1 cellular context compared by ENCODE assay signal in the genomic region with DNA sequence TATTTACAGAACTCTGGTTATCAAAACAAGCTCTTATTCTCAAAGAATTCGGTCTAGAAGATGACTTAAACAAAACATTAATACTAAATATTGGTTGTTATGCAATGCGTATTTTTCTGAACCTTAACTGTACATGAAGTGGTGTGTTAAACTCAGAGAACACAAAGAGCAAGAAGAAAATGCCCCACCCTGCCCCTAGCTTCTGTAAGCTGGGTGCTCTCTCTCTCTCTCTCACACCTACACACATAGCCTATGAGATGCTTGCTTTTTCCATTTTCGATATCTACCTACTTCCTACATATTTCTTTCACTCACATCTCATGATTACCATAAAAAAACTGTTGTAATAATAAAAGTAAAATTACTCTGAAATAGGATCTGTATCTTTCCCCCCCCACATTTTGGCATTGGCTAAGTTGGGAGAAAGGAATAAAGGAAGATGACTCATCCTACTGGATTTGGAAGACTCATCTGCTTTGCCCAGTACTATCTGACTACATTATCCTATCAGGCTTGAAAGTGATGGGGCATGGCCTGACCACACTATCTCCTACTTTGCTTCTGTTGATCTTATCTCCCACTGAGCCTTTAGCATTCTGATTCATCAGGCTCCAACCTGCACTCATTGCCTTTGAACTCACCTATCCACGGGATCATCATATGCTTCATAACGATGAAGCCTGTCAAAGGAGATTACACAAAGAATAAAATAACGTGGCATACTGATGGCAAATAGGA.
A peak's percentile ranks its signal among the peaks of the same experiment; 100 is the strongest.
TF ChIP-seq lines count a peak whose summit lies in the region.

No MANE protein-coding gene starts in this region.

TF ChIP-seq in K562, 482 proteins besides CTCF, POLR2A, EP300 and RAD21 (continued from another document and continues in another):
- TF ChIP-seq, protein P1, sequence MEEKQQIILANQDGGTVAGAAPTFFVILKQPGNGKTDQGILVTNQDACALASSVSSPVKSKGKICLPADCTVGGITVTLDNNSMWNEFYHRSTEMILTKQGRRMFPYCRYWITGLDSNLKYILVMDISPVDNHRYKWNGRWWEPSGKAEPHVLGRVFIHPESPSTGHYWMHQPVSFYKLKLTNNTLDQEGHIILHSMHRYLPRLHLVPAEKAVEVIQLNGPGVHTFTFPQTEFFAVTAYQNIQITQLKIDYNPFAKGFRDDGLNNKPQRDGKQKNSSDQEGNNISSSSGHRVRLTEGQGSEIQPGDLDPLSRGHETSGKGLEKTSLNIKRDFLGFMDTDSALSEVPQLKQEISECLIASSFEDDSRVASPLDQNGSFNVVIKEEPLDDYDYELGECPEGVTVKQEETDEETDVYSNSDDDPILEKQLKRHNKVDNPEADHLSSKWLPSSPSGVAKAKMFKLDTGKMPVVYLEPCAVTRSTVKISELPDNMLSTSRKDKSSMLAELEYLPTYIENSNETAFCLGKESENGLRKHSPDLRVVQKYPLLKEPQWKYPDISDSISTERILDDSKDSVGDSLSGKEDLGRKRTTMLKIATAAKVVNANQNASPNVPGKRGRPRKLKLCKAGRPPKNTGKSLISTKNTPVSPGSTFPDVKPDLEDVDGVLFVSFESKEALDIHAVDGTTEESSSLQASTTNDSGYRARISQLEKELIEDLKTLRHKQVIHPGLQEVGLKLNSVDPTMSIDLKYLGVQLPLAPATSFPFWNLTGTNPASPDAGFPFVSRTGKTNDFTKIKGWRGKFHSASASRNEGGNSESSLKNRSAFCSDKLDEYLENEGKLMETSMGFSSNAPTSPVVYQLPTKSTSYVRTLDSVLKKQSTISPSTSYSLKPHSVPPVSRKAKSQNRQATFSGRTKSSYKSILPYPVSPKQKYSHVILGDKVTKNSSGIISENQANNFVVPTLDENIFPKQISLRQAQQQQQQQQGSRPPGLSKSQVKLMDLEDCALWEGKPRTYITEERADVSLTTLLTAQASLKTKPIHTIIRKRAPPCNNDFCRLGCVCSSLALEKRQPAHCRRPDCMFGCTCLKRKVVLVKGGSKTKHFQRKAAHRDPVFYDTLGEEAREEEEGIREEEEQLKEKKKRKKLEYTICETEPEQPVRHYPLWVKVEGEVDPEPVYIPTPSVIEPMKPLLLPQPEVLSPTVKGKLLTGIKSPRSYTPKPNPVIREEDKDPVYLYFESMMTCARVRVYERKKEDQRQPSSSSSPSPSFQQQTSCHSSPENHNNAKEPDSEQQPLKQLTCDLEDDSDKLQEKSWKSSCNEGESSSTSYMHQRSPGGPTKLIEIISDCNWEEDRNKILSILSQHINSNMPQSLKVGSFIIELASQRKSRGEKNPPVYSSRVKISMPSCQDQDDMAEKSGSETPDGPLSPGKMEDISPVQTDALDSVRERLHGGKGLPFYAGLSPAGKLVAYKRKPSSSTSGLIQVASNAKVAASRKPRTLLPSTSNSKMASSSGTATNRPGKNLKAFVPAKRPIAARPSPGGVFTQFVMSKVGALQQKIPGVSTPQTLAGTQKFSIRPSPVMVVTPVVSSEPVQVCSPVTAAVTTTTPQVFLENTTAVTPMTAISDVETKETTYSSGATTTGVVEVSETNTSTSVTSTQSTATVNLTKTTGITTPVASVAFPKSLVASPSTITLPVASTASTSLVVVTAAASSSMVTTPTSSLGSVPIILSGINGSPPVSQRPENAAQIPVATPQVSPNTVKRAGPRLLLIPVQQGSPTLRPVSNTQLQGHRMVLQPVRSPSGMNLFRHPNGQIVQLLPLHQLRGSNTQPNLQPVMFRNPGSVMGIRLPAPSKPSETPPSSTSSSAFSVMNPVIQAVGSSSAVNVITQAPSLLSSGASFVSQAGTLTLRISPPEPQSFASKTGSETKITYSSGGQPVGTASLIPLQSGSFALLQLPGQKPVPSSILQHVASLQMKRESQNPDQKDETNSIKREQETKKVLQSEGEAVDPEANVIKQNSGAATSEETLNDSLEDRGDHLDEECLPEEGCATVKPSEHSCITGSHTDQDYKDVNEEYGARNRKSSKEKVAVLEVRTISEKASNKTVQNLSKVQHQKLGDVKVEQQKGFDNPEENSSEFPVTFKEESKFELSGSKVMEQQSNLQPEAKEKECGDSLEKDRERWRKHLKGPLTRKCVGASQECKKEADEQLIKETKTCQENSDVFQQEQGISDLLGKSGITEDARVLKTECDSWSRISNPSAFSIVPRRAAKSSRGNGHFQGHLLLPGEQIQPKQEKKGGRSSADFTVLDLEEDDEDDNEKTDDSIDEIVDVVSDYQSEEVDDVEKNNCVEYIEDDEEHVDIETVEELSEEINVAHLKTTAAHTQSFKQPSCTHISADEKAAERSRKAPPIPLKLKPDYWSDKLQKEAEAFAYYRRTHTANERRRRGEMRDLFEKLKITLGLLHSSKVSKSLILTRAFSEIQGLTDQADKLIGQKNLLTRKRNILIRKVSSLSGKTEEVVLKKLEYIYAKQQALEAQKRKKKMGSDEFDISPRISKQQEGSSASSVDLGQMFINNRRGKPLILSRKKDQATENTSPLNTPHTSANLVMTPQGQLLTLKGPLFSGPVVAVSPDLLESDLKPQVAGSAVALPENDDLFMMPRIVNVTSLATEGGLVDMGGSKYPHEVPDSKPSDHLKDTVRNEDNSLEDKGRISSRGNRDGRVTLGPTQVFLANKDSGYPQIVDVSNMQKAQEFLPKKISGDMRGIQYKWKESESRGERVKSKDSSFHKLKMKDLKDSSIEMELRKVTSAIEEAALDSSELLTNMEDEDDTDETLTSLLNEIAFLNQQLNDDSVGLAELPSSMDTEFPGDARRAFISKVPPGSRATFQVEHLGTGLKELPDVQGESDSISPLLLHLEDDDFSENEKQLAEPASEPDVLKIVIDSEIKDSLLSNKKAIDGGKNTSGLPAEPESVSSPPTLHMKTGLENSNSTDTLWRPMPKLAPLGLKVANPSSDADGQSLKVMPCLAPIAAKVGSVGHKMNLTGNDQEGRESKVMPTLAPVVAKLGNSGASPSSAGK (IDR thresholded peaks at IDR 0.05), result 0 out of 2 replicates have a peak, but pooled peaks have one; percentile 7
- TF ChIP-seq RCOR1 (IDR thresholded peaks at IDR 0.05; ENCODE audit: borderline replicate concordance in 1 of 2, low read depth in 2 of 2, low read length in 2 of 2) (peak in 1 of 2 experiments; percentile 77; a peak in 1 of 4 replicates), ZNF347 (CRISPR knock-in tag; IDR thresholded peaks at IDR 0.05; ENCODE audit: low read depth) (no peak), TEAD1 (CRISPR knock-in tag; IDR thresholded peaks at IDR 0.05) (no peak), GABPA (tag; conservative IDR thresholded peaks at IDR 0.05; ENCODE audit: low read depth) (no peak), SMARCC2 (IDR thresholded peaks at IDR 0.05; ENCODE audit: low read depth) (peak; percentile 55; the same call in 1 of the 2 replicates), CCNT2 (IDR thresholded peaks at IDR 0.05; ENCODE audit: borderline replicate concordance, extremely low read depth, insufficient read length, low read depth, low read length) (peak; percentile 56), ARID1B (IDR thresholded peaks at IDR 0.05) (peak; percentile 86), HIVEP1 (CRISPR knock-in tag; IDR thresholded peaks at IDR 0.05) (no peak), ERF (CRISPR knock-in tag; IDR thresholded peaks at IDR 0.05) (no peak), NCOR1 (IDR thresholded peaks at IDR 0.05) (0 out of 2 replicates have a peak, but pooled peaks have one; percentile 13), MTA2 (IDR thresholded peaks at IDR 0.05; ENCODE audit: low read depth) (peak; percentile 41; the same call in 1 of the 2 replicates), SOX6 (IDR thresholded peaks at IDR 0.05) (peak; percentile 65; the same call in 1 of the 2 replicates), PYGO2 (tag; IDR thresholded peaks at IDR 0.05) (no peak), ILK (tag; IDR thresholded peaks at IDR 0.05; ENCODE audit: borderline replicate concordance, low read depth) (no peak), ZNF184 (CRISPR knock-in tag; IDR thresholded peaks at IDR 0.05) (no peak), NCOA2 (IDR thresholded peaks at IDR 0.05; ENCODE audit: partially characterized antibody in 2 of 2) (no peak), ETS2 (tag; IDR thresholded peaks at IDR 0.05; ENCODE audit: borderline replicate concordance, poor library complexity, severe bottlenecking) (no peak), XRCC4 (IDR thresholded peaks at IDR 0.05; ENCODE audit: extremely low read depth, insufficient read depth, insufficient read length) (no peak), NFIC (IDR thresholded peaks at IDR 0.05) (0 out of 2 replicates have a peak, but pooled peaks have one; percentile 14), ZNF79 (CRISPR knock-in tag; IDR thresholded peaks at IDR 0.05; ENCODE audit: low read depth) (no peak), NUFIP1 (IDR thresholded peaks at IDR 0.05; ENCODE audit: partially characterized antibody) (no peak), ZC3H11A (IDR thresholded peaks at IDR 0.05; ENCODE audit: low read depth, low read length) (no peak), IFI16 (CRISPR knock-in tag; IDR thresholded peaks at IDR 0.05) (no peak), ZNF175 (CRISPR knock-in tag; IDR thresholded peaks at IDR 0.05; ENCODE audit: low read depth) (no peak), ELF4 (CRISPR knock-in tag; IDR thresholded peaks at IDR 0.05) (no peak), JUND (IDR thresholded peaks at IDR 0.05; ENCODE audit: borderline replicate concordance, low read depth, low read length) (peak; percentile 87), JUND (tag; IDR thresholded peaks at IDR 0.05; ENCODE audit: borderline replicate concordance, low read depth, low read length) (peak; percentile 93), CBFA2T3 (IDR thresholded peaks at IDR 0.05) (peak; percentile 65), ZEB2 (IDR thresholded peaks at IDR 0.05) (peak; percentile 57), FOS (IDR thresholded peaks at IDR 0.05; ENCODE audit: extremely low read depth, insufficient read length) (peak; percentile 45), MYC (IDR thresholded peaks at IDR 0.05; ENCODE audit: low read depth, low read length) (no peak), MYC (CRISPR knock-in tag; IDR thresholded peaks at IDR 0.05; ENCODE audit: borderline replicate concordance, low read depth) (no peak), TCF7 (IDR thresholded peaks at IDR 0.05; ENCODE audit: borderline replicate concordance) (peak; percentile 46; the same call in 1 of the 2 replicates), ELF2 (CRISPR knock-in tag; IDR thresholded peaks at IDR 0.05) (no peak)
- TF ChIP-seq, protein P2, sequence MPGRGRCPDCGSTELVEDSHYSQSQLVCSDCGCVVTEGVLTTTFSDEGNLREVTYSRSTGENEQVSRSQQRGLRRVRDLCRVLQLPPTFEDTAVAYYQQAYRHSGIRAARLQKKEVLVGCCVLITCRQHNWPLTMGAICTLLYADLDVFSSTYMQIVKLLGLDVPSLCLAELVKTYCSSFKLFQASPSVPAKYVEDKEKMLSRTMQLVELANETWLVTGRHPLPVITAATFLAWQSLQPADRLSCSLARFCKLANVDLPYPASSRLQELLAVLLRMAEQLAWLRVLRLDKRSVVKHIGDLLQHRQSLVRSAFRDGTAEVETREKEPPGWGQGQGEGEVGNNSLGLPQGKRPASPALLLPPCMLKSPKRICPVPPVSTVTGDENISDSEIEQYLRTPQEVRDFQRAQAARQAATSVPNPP (IDR thresholded peaks at IDR 0.05; ENCODE audit: borderline replicate concordance, insufficient read depth, insufficient read length), result no peak
- TF ChIP-seq, protein P3, sequence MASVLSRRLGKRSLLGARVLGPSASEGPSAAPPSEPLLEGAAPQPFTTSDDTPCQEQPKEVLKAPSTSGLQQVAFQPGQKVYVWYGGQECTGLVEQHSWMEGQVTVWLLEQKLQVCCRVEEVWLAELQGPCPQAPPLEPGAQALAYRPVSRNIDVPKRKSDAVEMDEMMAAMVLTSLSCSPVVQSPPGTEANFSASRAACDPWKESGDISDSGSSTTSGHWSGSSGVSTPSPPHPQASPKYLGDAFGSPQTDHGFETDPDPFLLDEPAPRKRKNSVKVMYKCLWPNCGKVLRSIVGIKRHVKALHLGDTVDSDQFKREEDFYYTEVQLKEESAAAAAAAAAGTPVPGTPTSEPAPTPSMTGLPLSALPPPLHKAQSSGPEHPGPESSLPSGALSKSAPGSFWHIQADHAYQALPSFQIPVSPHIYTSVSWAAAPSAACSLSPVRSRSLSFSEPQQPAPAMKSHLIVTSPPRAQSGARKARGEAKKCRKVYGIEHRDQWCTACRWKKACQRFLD (CRISPR knock-in tag; IDR thresholded peaks at IDR 0.05), result no peak
- TF ChIP-seq, protein P4, sequence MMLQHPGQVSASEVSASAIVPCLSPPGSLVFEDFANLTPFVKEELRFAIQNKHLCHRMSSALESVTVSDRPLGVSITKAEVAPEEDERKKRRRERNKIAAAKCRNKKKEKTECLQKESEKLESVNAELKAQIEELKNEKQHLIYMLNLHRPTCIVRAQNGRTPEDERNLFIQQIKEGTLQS (IDR thresholded peaks at IDR 0.05), result peak; percentile 90
- TF ChIP-seq, protein P4 (CRISPR knock-in tag; conservative IDR thresholded peaks at IDR 0.05), result no peak
- TF ChIP-seq, protein P5, sequence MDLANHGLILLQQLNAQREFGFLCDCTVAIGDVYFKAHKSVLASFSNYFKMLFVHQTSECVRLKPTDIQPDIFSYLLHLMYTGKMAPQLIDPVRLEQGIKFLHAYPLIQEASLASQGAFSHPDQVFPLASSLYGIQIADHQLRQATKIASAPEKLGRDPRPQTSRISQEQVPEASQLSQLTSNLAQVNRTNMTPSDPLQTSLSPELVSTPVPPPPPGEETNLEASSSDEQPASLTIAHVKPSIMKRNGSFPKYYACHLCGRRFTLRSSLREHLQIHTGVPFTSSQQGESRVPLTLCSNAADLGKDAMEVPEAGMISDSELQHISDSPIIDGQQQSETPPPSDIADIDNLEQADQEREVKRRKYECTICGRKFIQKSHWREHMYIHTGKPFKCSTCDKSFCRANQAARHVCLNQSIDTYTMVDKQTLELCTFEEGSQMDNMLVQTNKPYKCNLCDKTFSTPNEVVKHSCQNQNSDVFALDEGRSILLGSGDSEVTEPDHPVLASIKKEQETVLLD (IDR thresholded peaks at IDR 0.05), result peak; percentile 26; the same call in 1 of the 2 replicates
- TF ChIP-seq, protein P6, sequence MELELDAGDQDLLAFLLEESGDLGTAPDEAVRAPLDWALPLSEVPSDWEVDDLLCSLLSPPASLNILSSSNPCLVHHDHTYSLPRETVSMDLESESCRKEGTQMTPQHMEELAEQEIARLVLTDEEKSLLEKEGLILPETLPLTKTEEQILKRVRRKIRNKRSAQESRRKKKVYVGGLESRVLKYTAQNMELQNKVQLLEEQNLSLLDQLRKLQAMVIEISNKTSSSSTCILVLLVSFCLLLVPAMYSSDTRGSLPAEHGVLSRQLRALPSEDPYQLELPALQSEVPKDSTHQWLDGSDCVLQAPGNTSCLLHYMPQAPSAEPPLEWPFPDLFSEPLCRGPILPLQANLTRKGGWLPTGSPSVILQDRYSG (tag; conservative IDR thresholded peaks at IDR 0.05; ENCODE audit: low read depth), result no peak
- TF ChIP-seq, protein P7, sequence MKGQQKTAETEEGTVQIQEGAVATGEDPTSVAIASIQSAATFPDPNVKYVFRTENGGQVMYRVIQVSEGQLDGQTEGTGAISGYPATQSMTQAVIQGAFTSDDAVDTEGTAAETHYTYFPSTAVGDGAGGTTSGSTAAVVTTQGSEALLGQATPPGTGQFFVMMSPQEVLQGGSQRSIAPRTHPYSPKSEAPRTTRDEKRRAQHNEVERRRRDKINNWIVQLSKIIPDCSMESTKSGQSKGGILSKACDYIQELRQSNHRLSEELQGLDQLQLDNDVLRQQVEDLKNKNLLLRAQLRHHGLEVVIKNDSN (CRISPR knock-in tag; IDR thresholded peaks at IDR 0.05), result no peak
- TF ChIP-seq, protein P8, sequence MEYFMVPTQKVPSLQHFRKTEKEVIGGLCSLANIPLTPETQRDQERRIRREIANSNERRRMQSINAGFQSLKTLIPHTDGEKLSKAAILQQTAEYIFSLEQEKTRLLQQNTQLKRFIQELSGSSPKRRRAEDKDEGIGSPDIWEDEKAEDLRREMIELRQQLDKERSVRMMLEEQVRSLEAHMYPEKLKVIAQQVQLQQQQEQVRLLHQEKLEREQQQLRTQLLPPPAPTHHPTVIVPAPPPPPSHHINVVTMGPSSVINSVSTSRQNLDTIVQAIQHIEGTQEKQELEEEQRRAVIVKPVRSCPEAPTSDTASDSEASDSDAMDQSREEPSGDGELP (CRISPR knock-in tag; IDR thresholded peaks at IDR 0.05; ENCODE audit: borderline replicate concordance), result no peak
